In genomic region chr6:83952830-83953229, GRCh38 we compare ENCODE assay signal across 18 cellular contexts.
"Had no signal": no experiment of that assay in that cellular context is flagged by ENCODE, and none has a peak within 500 bp of the region (broad histone marks: within the 10 kb centered on the region; RNA-seq: fewer than 3 reads in every experiment).

No MANE protein-coding gene starts in this region.

- H3K27ac ChIP-seq: colonic mucosa, epithelial cell of prostate, psoas muscle, spleen had no signal

- ATAC-seq: mucosa of descending colon; naive thymus-derived CD8-positive, alpha-beta T cell; psoas muscle; sciatic nerve; stimulated activated naive B cell treated with anti-CD40 and anti-IgM and Interleukin-4, amounts not matched to agents 10 μg/mL and 1 μg/mL and 100 μg/mL, for 72 hours had no signal

- H3K27ac Mint-ChIP-seq: activated T-helper 1 cell treated with anti-CD3 and anti-CD28 coated beads, Interleukin-12 subunit alpha, Interleukin-12 subunit beta, Interleukin-2, Interleukin-4 antibody, amounts not matched to agents 30 ng/mL and 10 ng/mL and 1 ng/mL, durations not matched to agents 14 hours and 24 hours and 36 hours; stimulated activated naive B cell treated with anti-CD40 and anti-IgM and Interleukin-4, amounts not matched to agents 10 μg/mL and 1 μg/mL and 100 μg/mL, for 72 hours; T-helper 2 cell treated with Interferon-gamma antibody and Interleukin-4, amounts not matched to agents 5 μg/mL and 100 μg/mL, for 36 hours had no signal

- DNase-seq: activated CD4-positive, alpha-beta T cell treated with anti-CD3 and anti-CD28 coated beads, Interleukin-2, amount 50 U/mL, for 48 hours; activated CD4-positive, CD25-positive, alpha-beta regulatory T cell treated with anti-CD3 and anti-CD28 coated beads, Interleukin-2, amount 50 U/mL, for 72 hours; activated naive CD4-positive, alpha-beta T cell; colonic mucosa; effector CD4-positive, alpha-beta T cell; mucosa of descending colon; naive thymus-derived CD8-positive, alpha-beta T cell; nucleus accumbens; psoas muscle; spleen; stimulated activated CD4-positive, alpha-beta T cell treated with anti-CD3 and anti-CD28 coated beads, Interleukin-2, amount 100 ng/mL, for 24 hours; stimulated activated naive B cell treated with anti-CD40 and anti-IgM and Interleukin-4, amounts not matched to agents 10 μg/mL and 1 μg/mL and 100 μg/mL, for 72 hours; substantia nigra had no signal

- H3K4me3 Mint-ChIP-seq: activated T-helper 1 cell treated with anti-CD3 and anti-CD28 coated beads, Interleukin-12 subunit alpha, Interleukin-12 subunit beta, Interleukin-2, Interleukin-4 antibody, amounts not matched to agents 30 ng/mL and 10 ng/mL and 1 ng/mL, durations not matched to agents 14 hours and 24 hours and 36 hours; naive thymus-derived CD8-positive, alpha-beta T cell; stimulated activated naive B cell treated with anti-CD40 and anti-IgM and Interleukin-4, amounts not matched to agents 10 μg/mL and 1 μg/mL and 100 μg/mL, for 72 hours; T-helper 2 cell treated with Interferon-gamma antibody and Interleukin-4, amounts not matched to agents 5 μg/mL and 100 μg/mL, for 36 hours; type B pancreatic cell had no signal

- H3K36me3 ChIP-seq: colonic mucosa had no signal

- H3K4me1 Mint-ChIP-seq: stimulated activated naive B cell treated with anti-CD40 and anti-IgM and Interleukin-4, amounts not matched to agents 10 μg/mL and 1 μg/mL and 100 μg/mL, for 72 hours had no signal

- H3K9me3 ChIP-seq: colonic mucosa, mucosa of descending colon, psoas muscle had no signal

- H3K9me3 Mint-ChIP-seq: activated T-helper 1 cell treated with anti-CD3 and anti-CD28 coated beads, Interleukin-12 subunit alpha, Interleukin-12 subunit beta, Interleukin-2, Interleukin-4 antibody, amounts not matched to agents 30 ng/mL and 10 ng/mL and 1 ng/mL, durations not matched to agents 14 hours and 24 hours and 36 hours; stimulated activated naive B cell treated with anti-CD40 and anti-IgM and Interleukin-4, amounts not matched to agents 10 μg/mL and 1 μg/mL and 100 μg/mL, for 72 hours; T-helper 2 cell treated with Interferon-gamma antibody and Interleukin-4, amounts not matched to agents 5 μg/mL and 100 μg/mL, for 36 hours; type B pancreatic cell had no signal

- H3K27me3 ChIP-seq: colonic mucosa, spleen had no signal

- H3K27me3 Mint-ChIP-seq: naive thymus-derived CD8-positive, alpha-beta T cell; stimulated activated naive B cell treated with anti-CD40 and anti-IgM and Interleukin-4, amounts not matched to agents 10 μg/mL and 1 μg/mL and 100 μg/mL, for 72 hours; type B pancreatic cell had no signal

- H3K4me3 ChIP-seq: colonic mucosa, mucosa of descending colon, psoas muscle, spleen had no signal

- H3K4me1 ChIP-seq: colonic mucosa, psoas muscle, spleen had no signal
